In the genomic region with DNA sequence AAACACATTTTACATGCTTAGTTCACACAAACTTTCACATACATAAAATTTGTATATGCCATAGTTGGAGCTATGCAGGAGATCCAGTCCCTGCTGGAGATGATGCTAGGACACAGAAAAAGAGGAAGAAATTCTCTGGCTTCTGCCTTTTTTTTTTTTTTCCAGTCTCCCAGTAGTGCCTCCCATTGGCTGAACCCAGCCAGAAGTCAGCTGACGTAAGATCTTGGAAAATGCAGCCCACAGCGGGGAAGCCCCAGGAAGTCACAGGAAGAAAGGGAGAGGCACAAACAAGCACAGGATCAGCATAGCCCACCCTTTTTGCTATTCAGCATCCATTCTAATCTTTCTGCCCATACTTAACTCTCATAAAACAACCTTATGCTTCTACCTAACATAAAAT, we compare ENCODE assay signal across 22 cellular contexts. TPM values are rescaled to one million over a fixed set of nuclear protein-coding genes. Genes with fewer than 3 reads are reported as not detected.
DNase-seq lines count a peak whose midpoint lies in the region; ATAC-seq and TF ChIP-seq lines count a peak whose summit lies in the region.
"Had no signal": no experiment of that assay in that cellular context is flagged by ENCODE, and none has a peak within 500 bp of the region (broad histone marks: within the 10 kb centered on the region; RNA-seq: fewer than 3 reads in every experiment).

No MANE protein-coding gene starts in this region.

- no peak for ATAC-seq in HG02852 (IDR thresholded peaks at IDR 0.05; ENCODE audit: unreplicated experiment)
- ATAC-seq: effector memory CD8-positive, alpha-beta T cell; sciatic nerve had no signal

- no peak overlapping the region for H3K4me3 ChIP-seq in fibroblast of villous mesenchyme (ENCODE audit: low read depth, low read length)
- H3K4me3 ChIP-seq: esophagus muscularis mucosa, left ventricle myocardium inferior had no signal

- peak; percentile 23 for DNase-seq in EL
- peak; percentile 31 for DNase-seq in SW480 (ENCODE audit: low spot score)
- DNase-seq in fibroblast of villous mesenchyme (ENCODE audit: low read depth): peak; percentile 19
- peak; percentile 9 for DNase-seq in myocyte (ENCODE audit: low read depth)
- DNase-seq in putamen (ENCODE audit: low spot score): no peak
- no peak for DNase-seq in NCI-H187 (lab: John Stamatoyannopoulos, UW)
- no peak for DNase-seq in NCI-H2081 treated with DMSO at 0.1 percent for 48 hours (lab: John Stamatoyannopoulos, UW)
- DNase-seq: activated CD4-positive, alpha-beta T cell treated with anti-CD3 and anti-CD28 coated beads, Interleukin-2, amount 50 U/mL, for 4 hours; activated CD8-positive, alpha-beta memory T cell treated with anti-CD3 and anti-CD28 coated beads, Interleukin-2, amount 50 U/mL, for 4 hours; activated naive CD8-positive, alpha-beta T cell treated with anti-CD3 and anti-CD28 coated beads, Interleukin-2, amount 10 ng/mL, durations not matched to agents 7 days and 5 days; C1 segment of cervical spinal cord; effector memory CD8-positive, alpha-beta T cell; left ventricle myocardium inferior; NCI-H187 treated with DMSO at 0.1 percent for 48 hours; NCI-H2227 treated with DMSO at 0.1 percent for 48 hours; NCI-H82; posterior cingulate gyrus; stimulated activated CD4-positive, alpha-beta T cell treated with anti-CD3 and anti-CD28 coated beads, Interleukin-15, amount 100 ng/mL, for 24 hours; stimulated activated CD8-positive, alpha-beta memory T cell treated with anti-CD3 and anti-CD28 coated beads, Interleukin-4, amount 100 ng/mL, for 48 hours had no signal

- no peak for TF ChIP-seq CTCF in fibroblast of villous mesenchyme (IDR thresholded peaks at IDR 0.05; ENCODE audit: insufficient read depth, low read depth, low read length)

RNA-seq across cellular contexts. Expression of gene SCN11A, which starts 38.5 kb away (rescaled TPM):
- total RNA-seq in fibroblast of villous mesenchyme (under 0.01 TPM in 2 replicates), myocyte (not detected in 2 replicates)
- polyA plus RNA-seq in myocyte (2012): 0.03 TPM

RNA-seq across cellular contexts. Expression of gene WDR48, which starts 38.5 kb away (rescaled TPM):
- total RNA-seq in fibroblast of villous mesenchyme: 19.6 and 30.2 TPM in 2 replicates
- total RNA-seq in myocyte: 16.6 and 20.3 TPM in 2 replicates
- 13.0 TPM for polyA plus RNA-seq in myocyte (2012)

Comparison
In these comparisons a context has a peak if more than half of its experiments do, and no peak if none do; other contexts are left out.
1. DNase-seq: peak in EL (single experiment), SW480 (single experiment), fibroblast of villous mesenchyme (single experiment) and myocyte (single experiment); none in putamen (single experiment), NCI-H187 (0 of 2) and NCI-H2081 treated with DMSO at 0.1 percent for 48 hours (single experiment).